8 cellular contexts compared by ENCODE assay signal in the genomic region with DNA sequence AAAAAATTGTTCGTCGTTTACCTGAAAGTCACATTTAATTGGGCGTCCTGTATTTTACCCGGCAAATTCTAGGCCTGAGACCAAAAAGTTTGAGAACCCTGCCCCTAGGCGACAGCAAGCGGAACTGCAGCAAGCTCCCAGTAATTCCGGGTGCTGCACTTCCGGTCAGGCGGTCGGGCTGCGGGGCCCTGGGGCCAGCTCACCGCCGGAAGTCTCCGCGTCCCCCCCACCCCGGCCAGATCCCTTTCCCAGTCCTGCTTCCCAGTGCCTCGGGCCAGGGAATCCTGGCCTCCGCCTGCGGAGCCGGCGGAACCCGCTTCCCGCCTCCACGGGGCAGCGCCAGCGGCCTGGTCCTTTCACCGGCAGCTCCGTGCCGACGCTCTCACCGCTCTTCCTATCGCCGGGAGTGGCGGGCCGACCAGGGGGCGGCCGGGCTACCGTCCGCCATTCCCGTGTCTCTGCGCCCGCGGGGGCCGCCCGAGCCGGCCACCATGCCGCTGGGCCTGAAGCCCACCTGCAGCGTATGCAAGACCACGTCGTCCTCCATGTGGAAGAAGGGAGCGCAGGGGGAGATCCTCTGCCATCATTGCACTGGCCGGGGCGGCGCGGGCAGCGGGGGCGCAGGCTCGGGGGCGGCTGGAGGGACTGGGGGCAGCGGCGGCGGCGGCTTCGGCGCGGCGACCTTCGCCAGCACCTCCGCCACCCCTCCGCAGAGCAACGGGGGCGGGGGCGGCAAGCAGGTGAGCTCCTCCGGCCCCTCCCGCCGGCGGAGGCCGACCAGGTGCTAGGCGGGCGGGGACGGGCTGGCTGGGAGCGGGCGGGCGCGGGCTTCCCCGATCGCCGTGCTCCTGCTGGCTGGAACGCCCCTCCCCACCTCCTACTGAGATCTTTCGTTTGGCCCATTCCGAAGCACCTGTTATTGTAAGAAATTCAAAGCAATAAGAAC. TPM values are rescaled to one million over a fixed set of nuclear protein-coding genes. Genes with fewer than 3 reads are reported as not detected.
A peak's percentile ranks its signal among the peaks of the same experiment; 100 is the strongest.
DNase-seq lines count a peak whose midpoint lies in the region; ATAC-seq and TF ChIP-seq lines count a peak whose summit lies in the region.

A gene with protein sequence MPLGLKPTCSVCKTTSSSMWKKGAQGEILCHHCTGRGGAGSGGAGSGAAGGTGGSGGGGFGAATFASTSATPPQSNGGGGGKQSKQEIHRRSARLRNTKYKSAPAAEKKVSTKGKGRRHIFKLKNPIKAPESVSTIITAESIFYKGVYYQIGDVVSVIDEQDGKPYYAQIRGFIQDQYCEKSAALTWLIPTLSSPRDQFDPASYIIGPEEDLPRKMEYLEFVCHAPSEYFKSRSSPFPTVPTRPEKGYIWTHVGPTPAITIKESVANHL (plus strand): TSS at position 244 of the 946 bp plus-strand sequence. CDS start 248 bp downstream, at position 492.

- H3K4me1 Mint-ChIP-seq in Caco-2 (ENCODE audit: low read depth, unreplicated experiment): peaks cover 9% of the 10 kb centered on the region

- H3K27ac ChIP-seq in effector memory CD4-positive, alpha-beta T cell (ENCODE audit: insufficient read depth, low read length, poor library complexity, severe bottlenecking): peak within 1 kb of the TSS; percentile 91

- H3K9me3 Mint-ChIP-seq in Caco-2 (ENCODE audit: unreplicated experiment): peaks cover 20% of the 10 kb centered on the region

- no peaks in the 10 kb centered on the region for H3K27me3 ChIP-seq in Caco-2 (replicated peaks; ENCODE audit: control insufficient read depth, insufficient read depth, low read length)
- H3K27me3 ChIP-seq in effector memory CD4-positive, alpha-beta T cell (replicated peaks; ENCODE audit: control insufficient read depth, insufficient read depth, low read length, poor library complexity, severe bottlenecking): no peaks in the 10 kb centered on the region

- TF ChIP-seq CTCF in Caco-2 (IDR thresholded peaks at IDR 0.05; ENCODE audit: insufficient read depth in 1 of 2, low read depth in 1 of 2, low read length in 1 of 2, severe bottlenecking in 1 of 2, unreplicated experiment in 1 of 2): peak; percentile 86 to 89

- peak within 1 kb of the TSS; percentile 89 for H3K4me3 ChIP-seq in Caco-2 (ENCODE audit: low read depth, low read length)
- peak within 1 kb of the TSS; percentile 96 for H3K4me3 ChIP-seq in effector memory CD4-positive, alpha-beta T cell (ENCODE audit: insufficient read depth, low read depth, low read length, poor library complexity, severe bottlenecking)

- intact Hi-C loops in Caco-2 (cut with micrococcal nuclease; ENCODE audit: unreplicated experiment): loop anchor here (1.0 to 5.0 kb wide), 7 partner anchors 17 to 565 kb away; a partner anchor contains a TSS

- peaks cover 4% of the 10 kb centered on the region; the same call in 1 of the 2 replicates for H3K36me3 ChIP-seq in Caco-2 (ENCODE audit: control insufficient read depth, insufficient read depth, low read length)
- no peaks in the 10 kb centered on the region for H3K36me3 ChIP-seq in effector memory CD4-positive, alpha-beta T cell (ENCODE audit: control insufficient read depth, insufficient read depth, low read length)

- H3K9me3 ChIP-seq in Caco-2: peaks cover 8% of the 10 kb centered on the region
- no peaks in the 10 kb centered on the region for H3K9me3 ChIP-seq in effector memory CD4-positive, alpha-beta T cell (ENCODE audit: control insufficient read depth, low read length)

- DNase-seq in Caco-2: peak; percentile 94 to 95
- peak; percentile 52 for DNase-seq in HS-5 (ENCODE audit: low read depth)
- peak; percentile 99 for DNase-seq in NOMO-1 (lab: John Stamatoyannopoulos, UW; ENCODE audit: unreplicated experiment in 2 of 2)
- peak; percentile 61 to 75 (median 63) for DNase-seq in effector memory CD4-positive, alpha-beta T cell
- peak; percentile 96 for DNase-seq in medulla oblongata (ENCODE audit: extremely low spot score)
- peak; percentile 68 for DNase-seq in stimulated activated CD8-positive, alpha-beta memory T cell treated with anti-CD3 and anti-CD28 coated beads, Interleukin-12 subunit alpha, Interleukin-12 subunit beta, amount 100 ng/mL, for 1 hour (ENCODE audit: low read depth)

- POLR2A ChIA-PET in Caco-2 (lab: Charles Lee): interaction anchor here (0.6 to 2.4 kb wide), 7 partner anchors 14 to 313 kb away, joined by 3 to 31 read pairs (median 11); a partner anchor contains a TSS
- POLR2A ChIA-PET in activated CD8-positive, alpha-beta memory T cell treated with anti-CD3 and anti-CD28 coated beads for 36 hours (lab: Charles Lee): interaction anchor here (0.6 to 2.3 kb wide), 13 partner anchors 18 to 506 kb away, joined by 3 to 18 read pairs (median 4); a partner anchor contains a TSS

- ATAC-seq in GM19468 (IDR thresholded peaks at IDR 0.05; ENCODE audit: extremely low read depth, unreplicated experiment): peak; percentile 77

- peak within 1 kb of the TSS; percentile 82 for H3K4me3 Mint-ChIP-seq in Caco-2 (ENCODE audit: unreplicated experiment)

- peaks cover 29% of the 10 kb centered on the region for H3K36me3 Mint-ChIP-seq in Caco-2 (ENCODE audit: insufficient read depth, unreplicated experiment)

- CTCF ChIA-PET in Caco-2 (lab: Charles Lee): interaction anchor here (0.6 to 3.5 kb wide), 17 partner anchors 13 to 617 kb away, joined by 3 to 74 read pairs (median 4); a partner anchor contains a TSS
- CTCF ChIA-PET in activated CD8-positive, alpha-beta memory T cell treated with anti-CD3 and anti-CD28 coated beads for 36 hours (lab: Charles Lee): interaction anchor here (0.7 to 3.5 kb wide), 17 partner anchors 9 to 507 kb away, joined by 3 to 44 read pairs (median 4); a partner anchor contains a TSS

- BruUV-seq in Caco-2 (replicated peaks; lab: Mats Ljungman, UMichigan): no TSS peak

- H3K27me3 Mint-ChIP-seq in Caco-2 (ENCODE audit: insufficient read depth, unreplicated experiment): no peaks in the 10 kb centered on the region

- H3K27ac Mint-ChIP-seq in Caco-2 (ENCODE audit: unreplicated experiment): peak within 1 kb of the TSS; percentile 86

- peaks cover 16% of the 10 kb centered on the region for H3K4me1 ChIP-seq in Caco-2
- peaks cover 7% of the 10 kb centered on the region for H3K4me1 ChIP-seq in effector memory CD4-positive, alpha-beta T cell (ENCODE audit: control insufficient read depth, insufficient read depth, low read length, poor library complexity, severe bottlenecking)

RNA-seq across cellular contexts. Expression of the gene that starts here (rescaled TPM):
- total RNA-seq in Caco-2 (2022): 36.7 and 38.2 TPM in 2 replicates
- 10 to 100 TPM; 19.0 to 19.4 TPM for total RNA-seq in activated CD8-positive, alpha-beta memory T cell treated with anti-CD3 and anti-CD28 coated beads for 36 hours

Comparison
In these comparisons a context has a peak if more than half of its experiments do, and no peak if none do; other contexts are left out.
1. Peak in every context shown above with its lines: DNase-seq, ATAC-seq, H3K4me3 ChIP-seq and H3K27ac ChIP-seq.